2 cellular contexts compared by ENCODE assay signal in genomic region chr19:48588670-48589399, GRCh38.
TF ChIP-seq lines count a peak whose summit lies in the region.

No MANE protein-coding gene starts in this region.

TF ChIP-seq in HEK293, 187 proteins besides CTCF, POLR2A, EP300 and RAD21 (continued from another document):
- TF ChIP-seq ZBTB10 (tag by site-specific recombination; IDR thresholded peaks at IDR 0.05) (peak; percentile 81), ZNF132 (tag by site-specific recombination; IDR thresholded peaks at IDR 0.05; ENCODE audit: borderline replicate concordance) (no peak), ZNF391 (tag by site-specific recombination; IDR thresholded peaks at IDR 0.05; ENCODE audit: borderline replicate concordance, low read depth) (peak; percentile 85; the same call in 1 of the 2 replicates)

TF ChIP-seq in HepG2, 621 proteins besides CTCF, POLR2A, EP300 and RAD21 (continued from another document and continues in another):
- no peak for TF ChIP-seq BATF2 (CRISPR knock-in tag; IDR thresholded peaks at IDR 0.05)
- TF ChIP-seq ERF (CRISPR knock-in tag; IDR thresholded peaks at IDR 0.05) = no peak; the same call in 1 of the 2 replicates
- TF ChIP-seq ZBTB21 (CRISPR knock-in tag; IDR thresholded peaks at IDR 0.05) = no peak
- TF ChIP-seq ZNF639 (CRISPR knock-in tag; conservative IDR thresholded peaks at IDR 0.05) = no peak
- no peak for TF ChIP-seq FOXO4 (CRISPR knock-in tag; conservative IDR thresholded peaks at IDR 0.05)
- no peak for TF ChIP-seq ZBTB20 (CRISPR knock-in tag; IDR thresholded peaks at IDR 0.05; ENCODE audit: borderline replicate concordance, low read depth)
- no peak for TF ChIP-seq ZNF331 (CRISPR knock-in tag; IDR thresholded peaks at IDR 0.05)
- no peak for TF ChIP-seq HMG20B (CRISPR knock-in tag; conservative IDR thresholded peaks at IDR 0.05)
- TF ChIP-seq TRIM24 (CRISPR knock-in tag; IDR thresholded peaks at IDR 0.05) = no peak
- 0 out of 2 replicates have a peak, but pooled peaks have one; percentile 29 for TF ChIP-seq FOSL2 (CRISPR knock-in tag; IDR thresholded peaks at IDR 0.05)
- TF ChIP-seq STAT6 (CRISPR knock-in tag; IDR thresholded peaks at IDR 0.05; ENCODE audit: borderline replicate concordance) = no peak
- no peak for TF ChIP-seq PRDM10 (CRISPR knock-in tag; IDR thresholded peaks at IDR 0.05; ENCODE audit: low read depth)
- TF ChIP-seq ZNF777 (CRISPR knock-in tag; IDR thresholded peaks at IDR 0.05) = no peak
- no peak for TF ChIP-seq MXD1 (CRISPR knock-in tag; IDR thresholded peaks at IDR 0.05)
- TF ChIP-seq ZNF563 (CRISPR knock-in tag; IDR thresholded peaks at IDR 0.05) = no peak
- TF ChIP-seq ZSCAN22 (CRISPR knock-in tag; IDR thresholded peaks at IDR 0.05) = no peak
- TF ChIP-seq ATF4 (CRISPR knock-in tag; IDR thresholded peaks at IDR 0.05) = no peak
- TF ChIP-seq CEBPB (IDR thresholded peaks at IDR 0.05; ENCODE audit: borderline replicate concordance, low read depth, low read length) = no peak
- no peak for TF ChIP-seq ZNF235 (CRISPR knock-in tag; IDR thresholded peaks at IDR 0.05; ENCODE audit: borderline replicate concordance)
- peak; percentile 53 for TF ChIP-seq ARID5B (CRISPR knock-in tag; IDR thresholded peaks at IDR 0.05)
- TF ChIP-seq ZSCAN31 (CRISPR knock-in tag; IDR thresholded peaks at IDR 0.05; ENCODE audit: low read depth) = no peak
- TF ChIP-seq ZNF296 (CRISPR knock-in tag; conservative IDR thresholded peaks at IDR 0.05) = no peak
- no peak for TF ChIP-seq ZNF816 (CRISPR knock-in tag; IDR thresholded peaks at IDR 0.05; ENCODE audit: borderline replicate concordance)
- TF ChIP-seq RXRA (CRISPR knock-in tag; IDR thresholded peaks at IDR 0.05) = no peak
- no peak for TF ChIP-seq ZNF274 (CRISPR knock-in tag; IDR thresholded peaks at IDR 0.05)
- no peak for TF ChIP-seq GMEB1 (CRISPR knock-in tag; IDR thresholded peaks at IDR 0.05; ENCODE audit: borderline replicate concordance)
- TF ChIP-seq ARNT2 (CRISPR knock-in tag; IDR thresholded peaks at IDR 0.05; ENCODE audit: low read depth) = no peak
- TF ChIP-seq BRF2 (CRISPR knock-in tag; IDR thresholded peaks at IDR 0.05) = no peak
- no peak for TF ChIP-seq AGO1 (IDR thresholded peaks at IDR 0.05; ENCODE audit: low read depth, low read length, poor library complexity, severe bottlenecking)
- no peak for TF ChIP-seq ZNF180 (CRISPR knock-in tag; IDR thresholded peaks at IDR 0.05; ENCODE audit: borderline replicate concordance, low read depth)
- TF ChIP-seq TOPORS (CRISPR knock-in tag; IDR thresholded peaks at IDR 0.05) = no peak
- TF ChIP-seq ZNF773 (CRISPR knock-in tag; IDR thresholded peaks at IDR 0.05; ENCODE audit: borderline replicate concordance) = no peak
- TF ChIP-seq NR2F6 (IDR thresholded peaks at IDR 0.05) = no peak
- 0 out of 2 replicates have a peak, but pooled peaks have one; percentile 32 for TF ChIP-seq NR2F6 (CRISPR knock-in tag; IDR thresholded peaks at IDR 0.05)
- 0 out of 2 replicates have a peak, but pooled peaks have one; percentile 42 for TF ChIP-seq HNF1B (CRISPR knock-in tag; IDR thresholded peaks at IDR 0.05)
- no peak for TF ChIP-seq ZNF3 (CRISPR knock-in tag; IDR thresholded peaks at IDR 0.05)
- no peak for TF ChIP-seq SRSF9 (IDR thresholded peaks at IDR 0.05; ENCODE audit: borderline replicate concordance, insufficient read depth, low read depth, low read length, poor library complexity, severe bottlenecking)
- no peak for TF ChIP-seq NCOA2 (CRISPR knock-in tag; IDR thresholded peaks at IDR 0.05)
- no peak for TF ChIP-seq ZNF101 (CRISPR knock-in tag; IDR thresholded peaks at IDR 0.05; ENCODE audit: borderline replicate concordance, low read depth)
- no peak for TF ChIP-seq EED (CRISPR knock-in tag; IDR thresholded peaks at IDR 0.05)
- TF ChIP-seq PRMT3 (CRISPR knock-in tag; IDR thresholded peaks at IDR 0.05; ENCODE audit: borderline replicate concordance, low read depth) = no peak
- TF ChIP-seq RFX1 (IDR thresholded peaks at IDR 0.05) = no peak
